8 cellular contexts compared by ENCODE assay signal in the genomic region with DNA sequence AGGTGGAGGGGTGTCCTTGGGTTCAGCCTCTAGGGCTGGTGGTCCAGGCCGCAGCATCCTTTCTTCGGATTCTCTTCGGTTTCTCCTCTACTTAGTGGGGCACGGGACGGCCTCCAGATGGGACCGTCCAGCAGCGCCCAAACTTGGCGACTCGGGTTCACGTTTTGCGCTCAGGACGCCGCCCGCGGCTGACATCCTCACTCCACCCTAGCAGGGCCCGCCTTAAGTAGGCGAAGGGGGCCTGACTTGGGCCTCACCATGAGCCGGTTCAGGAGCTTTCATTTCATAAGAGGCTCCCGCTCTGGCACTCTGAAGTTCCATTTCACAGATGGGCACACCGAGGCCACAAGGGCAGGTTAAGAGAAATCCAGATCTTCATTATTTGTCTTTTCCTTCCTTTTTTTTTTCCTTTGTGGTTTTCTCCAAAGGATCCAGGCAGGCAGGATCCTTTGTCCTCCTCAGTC.
DNase-seq lines count a peak whose midpoint lies in the region; ATAC-seq and TF ChIP-seq lines count a peak whose summit lies in the region.

No MANE protein-coding gene starts in this region.

- H3K79me1 ChIP-seq in mesendoderm (ENCODE audit: low read length) = peaks cover 6% of the 10 kb centered on the region

- no peaks in the 10 kb centered on the region for H4K20me1 ChIP-seq in DOHH2 (ENCODE audit: control insufficient read depth, insufficient read depth, low read depth, low read length)

- H2BK5ac ChIP-seq in mesendoderm (ENCODE audit: low read length) = no peak overlapping the region

- ATAC-seq in HG03342 (IDR thresholded peaks at IDR 0.05; ENCODE audit: unreplicated experiment) = peak; percentile 25

- H3K9ac ChIP-seq in mesendoderm (ENCODE audit: low read length) = peak overlapping the region; percentile 89

- H3K9me3 ChIP-seq in DOHH2 (ENCODE audit: control insufficient read depth, insufficient read depth, low read length) = no peaks in the 10 kb centered on the region

- H4K8ac ChIP-seq in mesendoderm (ENCODE audit: low read depth, low read length) = no peak overlapping the region

- H2AK5ac ChIP-seq in mesendoderm (ENCODE audit: low read length) = no peak overlapping the region

- TF ChIP-seq CTCF in DOHH2 (IDR thresholded peaks at IDR 0.05; ENCODE audit: low read depth, low read length, poor library complexity, severe bottlenecking) (peak; percentile 2), astrocyte of the spinal cord (IDR thresholded peaks at IDR 0.05; ENCODE audit: low read depth, low read length) (no peak), foreskin fibroblast (IDR thresholded peaks at IDR 0.05; ENCODE audit: low read depth, low read length) (no peak)

- H3K36me3 ChIP-seq in DOHH2 (ENCODE audit: control insufficient read depth, low read length) (no peaks in the 10 kb centered on the region), mesendoderm (ENCODE audit: control insufficient read depth, insufficient read depth, low read length) (no peaks in the 10 kb centered on the region)

- no peak overlapping the region for H2BK120ac ChIP-seq in mesendoderm (ENCODE audit: low read depth, low read length)

- WGBS in mesendoderm (ENCODE audit: extremely low coverage, insufficient coverage, low lambda C conversion rate) = no CpG with 5 or more reads among the region's 20 CpGs

- H3F3A ChIP-seq in DOHH2 (ENCODE audit: control insufficient read depth, insufficient read depth) = no peaks in the 10 kb centered on the region

- H3K4me2 ChIP-seq in DOHH2 (ENCODE audit: low read length) (peak overlapping the region; percentile 74), mesendoderm (ENCODE audit: low read length) (peak overlapping the region; percentile 98)

- in situ Hi-C loops in astrocyte of the spinal cord (cut with HindIII; ENCODE audit: low sequenced_read_pairs) = no loop called here

- no peak overlapping the region for H3K18ac ChIP-seq in mesendoderm (ENCODE audit: low read length)

- H2BK15ac ChIP-seq in mesendoderm (replicated peaks; ENCODE audit: low read depth) = no peak overlapping the region

- H3K23ac ChIP-seq in mesendoderm (ENCODE audit: low read length) = peak overlapping the region; percentile 15

- peaks cover 20% of the 10 kb centered on the region for H3K4me1 ChIP-seq in DOHH2 (ENCODE audit: control insufficient read depth, low read length)
- H3K4me1 ChIP-seq in mesendoderm (ENCODE audit: control insufficient read depth, low read depth, low read length) = peaks cover 13% of the 10 kb centered on the region

- H3K79me2 ChIP-seq in DOHH2 (ENCODE audit: control insufficient read depth, low read length) (peaks cover 39% of the 10 kb centered on the region), mesendoderm (ENCODE audit: control insufficient read depth, insufficient read depth, low read length) (peaks cover 30% of the 10 kb centered on the region)

- peak overlapping the region; percentile 94 for H3K56ac ChIP-seq in mesendoderm (ENCODE audit: low read length)

- no peak for DNase-seq in astrocyte of the spinal cord (ENCODE audit: low read depth, low spot score)
- peak; percentile 52 for DNase-seq in mesendoderm
- no peak for DNase-seq in GM03348 (ENCODE audit: low spot score)
- DNase-seq in NOMO-1 treated with dmso at 0.1 percent for 144 hours (lab: John Stamatoyannopoulos, UW; ENCODE audit: unreplicated experiment) = no peak
- no peak for DNase-seq in foreskin fibroblast
- DNase-seq in activated CD4-positive, alpha-beta T cell treated with anti-CD3 and anti-CD28 coated beads for 1 hour = no peak

- H3K4me3 ChIP-seq in DOHH2 (ENCODE audit: low read length) (peak overlapping the region; percentile 76), astrocyte of the spinal cord (ENCODE audit: low read depth, low read length) (peak overlapping the region; percentile 51), mesendoderm (ENCODE audit: low read length) (peak overlapping the region; percentile 69), foreskin fibroblast (ENCODE audit: low read depth in 1 of 2, low read length in 2 of 2) (peak overlapping the region in 1 of 2 donors; percentile 48)

- H4K5ac ChIP-seq in mesendoderm (ENCODE audit: low read length) = no peak overlapping the region

- peaks cover 9% of the 10 kb centered on the region for H3K27me3 ChIP-seq in DOHH2 (ENCODE audit: control insufficient read depth, low read length)
- H3K27me3 ChIP-seq in mesendoderm (ENCODE audit: insufficient read depth, low read length, poor library complexity) = no peaks in the 10 kb centered on the region

- no peak overlapping the region for H3K4ac ChIP-seq in mesendoderm (ENCODE audit: low read depth, low read length)

- no peak overlapping the region for H3K27ac ChIP-seq in DOHH2 (ENCODE audit: low read depth, low read length)
- no peak overlapping the region for H3K27ac ChIP-seq in mesendoderm (ENCODE audit: low read depth, low read length)

- no peaks in the 10 kb centered on the region for H3K9me2 ChIP-seq in DOHH2 (replicated peaks; ENCODE audit: control insufficient read depth, low read length)
